Comparison of ENCODE assay signal across 8 cellular contexts in genomic region chr14:21437063-21437901, GRCh38. TPM values are rescaled to one million over a fixed set of nuclear protein-coding genes. Genes with fewer than 3 reads are reported as not detected.
DNase-seq lines count a peak whose midpoint lies in the region; ATAC-seq and TF ChIP-seq lines count a peak whose summit lies in the region.

No MANE protein-coding gene starts in this region.

- H3K36me3 ChIP-seq in ES-I3 (ENCODE audit: insufficient read depth, low read length): 0 out of 2 replicates have a peak, but pooled peaks cover 2% of the 10 kb centered on the region

- H3K23ac ChIP-seq in H9 (ENCODE audit: insufficient read length, low read depth, low read length): no peak overlapping the region

- DNase-seq in H9 (peak; percentile 99), M059J (ENCODE audit: low read depth) (peak; percentile 98), fibroblast of the aortic adventitia (ENCODE audit: low read depth) (peak; percentile 99)
- peak; percentile 99 for DNase-seq in activated effector memory CD4-positive, alpha-beta T cell treated with anti-CD3 and anti-CD28 coated beads, Interleukin-2, amount 50 U/mL, for 16 hours
- DNase-seq in stimulated activated naive CD8-positive, alpha-beta T cell treated with anti-CD3 and anti-CD28 coated beads, Interleukin-15, Interleukin-2, amounts not matched to agents 100 U/mL and 50 U/mL, for 24 hours: peak; percentile 100

- H3K27ac Mint-ChIP-seq in H9 (peak overlapping the region; percentile 81 to 98 (median 86)), nephron (peak overlapping the region; percentile 98 to 100 (median 99))

- no peak overlapping the region for H2BK20ac ChIP-seq in H9 (ENCODE audit: low read depth, low read length, poor library complexity, severe bottlenecking)

- no peak overlapping the region for H2BK15ac ChIP-seq in H9 (ENCODE audit: low read depth, low read length)

- no peak overlapping the region for H3K56ac ChIP-seq in H9 (ENCODE audit: insufficient read length, low read depth, low read length)

- H3K23me2 ChIP-seq in H9 (ENCODE audit: insufficient read length, low read depth, low read length, poor library complexity, severe bottlenecking): peaks cover 7% of the 10 kb centered on the region

- H3K79me1 ChIP-seq in H9 (ENCODE audit: insufficient read depth, low read depth, low read length, poor library complexity, severe bottlenecking): peaks cover 3% of the 10 kb centered on the region

- no peak overlapping the region for H2BK5ac ChIP-seq in H9 (ENCODE audit: insufficient read length, low read length)

- H3K79me2 ChIP-seq in H9 (ENCODE audit: insufficient read depth, low read length): peaks cover 25% of the 10 kb centered on the region; the same call in 1 of the 2 replicates

- no peaks in the 10 kb centered on the region for H4K20me1 ChIP-seq in H9 (ENCODE audit: control insufficient read depth, insufficient read depth, insufficient read length)

- peak; percentile 100 for ATAC-seq in stimulated activated naive CD8-positive, alpha-beta T cell treated with anti-CD3 and anti-CD28 coated beads, Interleukin-15, Interleukin-2, amounts not matched to agents 100 U/mL and 50 U/mL, for 24 hours

- peak overlapping the region; percentile 81 to 89 for H3K4me3 Mint-ChIP-seq in H9
- peak overlapping the region; percentile 87 to 92 (median 92) for H3K4me3 Mint-ChIP-seq in nephron

- H3K4me1 ChIP-seq in ES-I3 (ENCODE audit: insufficient read depth, low read length): peaks cover 7% of the 10 kb centered on the region; the same call in 1 of the 2 replicates
- no peaks in the 10 kb centered on the region for H3K4me1 ChIP-seq in H9 (ENCODE audit: insufficient read depth, low read length)

- H3K27me3 Mint-ChIP-seq in H9 (ENCODE audit: low read depth) (no peaks in the 10 kb centered on the region), nephron (ENCODE audit: low read depth) (no peaks in the 10 kb centered on the region)

- no peak overlapping the region for H3K4ac ChIP-seq in H9 (ENCODE audit: low read depth, low read length)

- no peak for TF ChIP-seq CTCF in H9 (conservative IDR thresholded peaks at IDR 0.05)
- TF ChIP-seq CTCF in fibroblast of the aortic adventitia (IDR thresholded peaks at IDR 0.05; ENCODE audit: insufficient read depth, low read length): no peak
- TF ChIP-seq CTCF in nephron (IDR thresholded peaks at IDR 0.05; ENCODE audit: unreplicated experiment in 3 of 3): no peak

- peaks cover 5 to 27% (median 12%) of the 10 kb centered on the region in 3 experiments; a peak in 5 of 7 replicates for H3K36me3 Mint-ChIP-seq in H9 (ENCODE audit: insufficient read depth in 1 of 3, low read depth in 3 of 3)
- H3K36me3 Mint-ChIP-seq in nephron (ENCODE audit: low read depth): peaks cover 25% of the 10 kb centered on the region

- H3K9me3 ChIP-seq in ES-I3 (ENCODE audit: control insufficient read depth, insufficient read depth, low read length): no peaks in the 10 kb centered on the region
- no peaks in the 10 kb centered on the region for H3K9me3 ChIP-seq in H9 (ENCODE audit: control insufficient read depth, low read depth, low read length)

- H2AK5ac ChIP-seq in H9 (ENCODE audit: insufficient read length, low read length): no peak overlapping the region

- H3K4me3 ChIP-seq in fibroblast of the aortic adventitia (ENCODE audit: low read depth, low read length): peak overlapping the region; percentile 98

- WGBS in H9 (ENCODE audit: extremely low coverage, insufficient read length, low lambda C conversion rate): no CpG with 5 or more reads among the region's 33 CpGs

- no peak overlapping the region for H4K8ac ChIP-seq in H9 (replicated peaks; ENCODE audit: insufficient read length, low read depth, low read length)

- H3K27ac ChIP-seq in H9 (ENCODE audit: insufficient read length, low read depth, low read length): peak overlapping the region; percentile 30

- H3K4me1 Mint-ChIP-seq in H9 (peaks cover 21 to 36% of the 10 kb centered on the region in 2 experiments), nephron (peaks cover 26% of the 10 kb centered on the region)

- no peak overlapping the region for H4K5ac ChIP-seq in H9 (ENCODE audit: insufficient read length, low read depth, low read length)

- H3K9me3 Mint-ChIP-seq in H9 (no peaks in the 10 kb centered on the region), nephron (no peaks in the 10 kb centered on the region)

- no peak overlapping the region for H3K14ac ChIP-seq in H9 (ENCODE audit: insufficient read depth, low read length)

- H3K18ac ChIP-seq in H9 (ENCODE audit: insufficient read length, low read depth, low read length): no peak overlapping the region

- no peak overlapping the region for H4K91ac ChIP-seq in H9 (ENCODE audit: insufficient read length, low read depth, low read length)

- no peak overlapping the region for H2BK12ac ChIP-seq in H9 (ENCODE audit: insufficient read length, low read depth, low read length)

- no peak overlapping the region for H2BK120ac ChIP-seq in H9 (ENCODE audit: low read depth, low read length, poor library complexity, severe bottlenecking)

- no peaks in the 10 kb centered on the region for H3K27me3 ChIP-seq in H9 (ENCODE audit: insufficient read depth, low read length)

- H3T11ph ChIP-seq in H9 (ENCODE audit: low read length): no peak overlapping the region

- peak; percentile 82 for TF ChIP-seq POLR2A in Raji (IDR thresholded peaks at IDR 0.05; ENCODE audit: insufficient read depth, low read depth, low read length)

- H3K4me2 ChIP-seq in H9 (ENCODE audit: insufficient read depth, insufficient read length, low read length): peak overlapping the region; percentile 86

- no peak overlapping the region for H2AFZ ChIP-seq in H9 (ENCODE audit: low read length)

- peak overlapping the region; percentile 52 for H3K9ac ChIP-seq in ES-I3 (ENCODE audit: low read depth, low read length)
- peak overlapping the region; percentile 71 for H3K9ac ChIP-seq in H9 (ENCODE audit: extremely low read depth, insufficient read length, low read length)

RNA-seq across cellular contexts. Expression of gene CHD8, which starts 18.6 kb away (rescaled TPM):
- 132 and 135 TPM in 2 replicates for total RNA-seq in H9 (2021)
- total RNA-seq in M059J (2014; rRNA removed; shearing (Covaris generic)): 26.7 and 55.9 TPM in 2 replicates
- total RNA-seq in fibroblast of the aortic adventitia (ENCODE audit: low replicate concordance): 59.8 and 72.7 TPM in 2 replicates

RNA-seq across cellular contexts. Expression of gene RAB2B, which starts 39.5 kb away (rescaled TPM):
- 26.2 and 27.9 TPM in 2 replicates for total RNA-seq in H9 (2021)
- total RNA-seq in M059J (2014; rRNA removed; shearing (Covaris generic)): 22.6 and 28.2 TPM in 2 replicates
- 7.8 and 28.1 TPM in 2 replicates for total RNA-seq in fibroblast of the aortic adventitia (ENCODE audit: low replicate concordance)

RNA-seq across cellular contexts. Expression of gene TOX4, which starts 39.7 kb away (rescaled TPM):
- total RNA-seq in H9 (2021) (58.0 and 64.7 TPM in 2 replicates), fibroblast of the aortic adventitia (ENCODE audit: low replicate concordance) (21.1 and 37.2 TPM in 2 replicates)
- 18.5 and 40.5 TPM in 2 replicates for total RNA-seq in M059J (2014; rRNA removed; shearing (Covaris generic))

RNA-seq across cellular contexts. Expression of gene SUPT16H, which starts 53.5 kb away (rescaled TPM):
- total RNA-seq in H9 (2021): 210 and 215 TPM in 2 replicates
- 76.9 and 115 TPM in 2 replicates for total RNA-seq in M059J (2014; rRNA removed; shearing (Covaris generic))
- total RNA-seq in fibroblast of the aortic adventitia (ENCODE audit: low replicate concordance): 81.3 and 107 TPM in 2 replicates

Comparison
In these comparisons a context has a peak if more than half of its experiments do, and no peak if none do; other contexts are left out.
1. Peak in every context shown above with its lines: DNase-seq, ATAC-seq, H3K4me3 ChIP-seq and H3K27ac ChIP-seq.